Comparison of ENCODE assay signal across 4 cellular contexts in genomic region chr1:223745731-223746130, GRCh38.
TF ChIP-seq lines count a peak whose summit lies in the region.

No MANE protein-coding gene starts in this region.

TF ChIP-seq in SK-N-SH, 30 proteins besides CTCF, POLR2A, EP300 and RAD21:
- TF ChIP-seq RCOR1 (IDR thresholded peaks at IDR 0.05; ENCODE audit: low read length): no peak
- TF ChIP-seq GABPA (IDR thresholded peaks at IDR 0.05; ENCODE audit: low read depth): no peak
- TF ChIP-seq ZBTB33 (IDR thresholded peaks at IDR 0.05; ENCODE audit: borderline replicate concordance, low read depth): no peak
- peak; percentile 37; the same call in 1 of the 2 replicates for TF ChIP-seq TCF12 (IDR thresholded peaks at IDR 0.05)
- no peak for TF ChIP-seq SMC3 (IDR thresholded peaks at IDR 0.05; ENCODE audit: low read depth, low read length)
- TF ChIP-seq TEAD4 (IDR thresholded peaks at IDR 0.05; ENCODE audit: borderline replicate concordance, insufficient read depth): no peak

TF ChIP-seq in SK-N-SH treated with all-trans-retinoic acid at 6 μM for 48 hours, 23 proteins besides CTCF, POLR2A, EP300 and RAD21 (continued from another document):
- no peak for TF ChIP-seq ZNF70 (CRISPR knock-in tag; IDR thresholded peaks at IDR 0.05)
- TF ChIP-seq PPARA (CRISPR knock-in tag; IDR thresholded peaks at IDR 0.05; ENCODE audit: borderline replicate concordance): no peak
- no peak for TF ChIP-seq ARNTL (CRISPR knock-in tag; IDR thresholded peaks at IDR 0.05; ENCODE audit: borderline replicate concordance, low read depth)
- TF ChIP-seq ZC3H10 (CRISPR knock-in tag; IDR thresholded peaks at IDR 0.05): no peak
- TF ChIP-seq SNAI2 (CRISPR knock-in tag; IDR thresholded peaks at IDR 0.05): no peak

TF ChIP-seq in HEK293, 187 proteins besides CTCF, POLR2A, EP300 and RAD21 (continues in another document):
- TF ChIP-seq ZNF132 (tag by site-specific recombination; IDR thresholded peaks at IDR 0.05; ENCODE audit: borderline replicate concordance) (no peak), MEIS1 (CRISPR knock-in tag; IDR thresholded peaks at IDR 0.05; ENCODE audit: borderline replicate concordance) (no peak), ZNF354C (tag by site-specific recombination; IDR thresholded peaks at IDR 0.05; ENCODE audit: borderline replicate concordance, low read depth) (no peak), RBAK (tag by site-specific recombination; IDR thresholded peaks at IDR 0.05) (no peak), ZNF112 (tag by site-specific recombination; IDR thresholded peaks at IDR 0.05) (no peak), ZFP69B (tag by site-specific recombination; IDR thresholded peaks at IDR 0.05) (no peak), ZNF692 (tag by site-specific recombination; IDR thresholded peaks at IDR 0.05) (no peak), GFI1B (tag by site-specific recombination; IDR thresholded peaks at IDR 0.05) (no peak), ZNF548 (tag by site-specific recombination; IDR thresholded peaks at IDR 0.05) (no peak), ATF2 (tag by site-specific recombination; IDR thresholded peaks at IDR 0.05; ENCODE audit: low read depth) (peak; percentile 74; the same call in 1 of the 2 replicates), ZFHX2 (tag by site-specific recombination; conservative IDR thresholded peaks at IDR 0.05) (no peak), PRDM10 (tag by site-specific recombination; IDR thresholded peaks at IDR 0.05) (peak; percentile 71), ZNF280C (tag by site-specific recombination; IDR thresholded peaks at IDR 0.05) (no peak), ZNF366 (tag by site-specific recombination; conservative IDR thresholded peaks at IDR 0.05) (no peak), ZNF311 (tag by site-specific recombination; IDR thresholded peaks at IDR 0.05; ENCODE audit: borderline replicate concordance) (no peak)

TF ChIP-seq in endothelial cell of umbilical vein, 7 proteins besides CTCF, POLR2A, EP300 and RAD21 (continued from another document):
- TF ChIP-seq EZH2 (IDR thresholded peaks at IDR 0.05; ENCODE audit: borderline replicate concordance, low read depth, low read length, severe bottlenecking) (no peak), POLR2AphosphoS5 (IDR thresholded peaks at IDR 0.05; ENCODE audit: insufficient read depth, low read depth, low read length) (no peak), JUN (IDR thresholded peaks at IDR 0.05; ENCODE audit: borderline replicate concordance, insufficient read depth, insufficient read length, low read depth) (no peak), GATA2 (IDR thresholded peaks at IDR 0.05; ENCODE audit: insufficient read depth, insufficient read length, low read depth, low read length) (no peak), FOS (IDR thresholded peaks at IDR 0.05; ENCODE audit: borderline replicate concordance, insufficient read depth, low read length) (no peak), MAX (IDR thresholded peaks at IDR 0.05; ENCODE audit: insufficient read depth, insufficient read length) (no peak)
